ENCODE assay signal across 10 cellular contexts in genomic region chr2:225400060-225400511, GRCh38. TPM values are rescaled to one million over a fixed set of nuclear protein-coding genes. Genes with fewer than 3 reads are reported as not detected.
A peak's percentile ranks its signal among the peaks of the same experiment; 100 is the strongest.
DNase-seq lines count a peak whose midpoint lies in the region; ATAC-seq and TF ChIP-seq lines count a peak whose summit lies in the region.
"Had no signal": no experiment of that assay in that cellular context is flagged by ENCODE, and none has a peak within 500 bp of the region (broad histone marks: within the 10 kb centered on the region; RNA-seq: fewer than 3 reads in every experiment).

No MANE protein-coding gene starts in this region.

- no CpG with 5 or more reads among the region's 8 CpGs for WGBS in mesendoderm (ENCODE audit: extremely low coverage, insufficient coverage, low lambda C conversion rate)

- no peak overlapping the region for H2BK120ac ChIP-seq in mesendoderm (ENCODE audit: low read depth, low read length)

- no peak overlapping the region for H3K4me2 ChIP-seq in mesendoderm (ENCODE audit: low read length)

- CTCF ChIA-PET in GM10248 (lab: Yijun Ruan, JAX) = interaction anchor here (1.3 kb wide), 1 partner anchor 8 kb away, joined by 4 read pairs; no protein-coding TSS in a partner anchor

- no peak overlapping the region for H2AK5ac ChIP-seq in mesendoderm (ENCODE audit: low read length)

- H3K27me3 ChIP-seq in mesendoderm (ENCODE audit: insufficient read depth, low read length, poor library complexity) = no peaks in the 10 kb centered on the region
- H3K27me3 ChIP-seq: SJSA1 had no signal

- H3K18ac ChIP-seq in mesendoderm (ENCODE audit: low read length) = no peak overlapping the region

- H3K36me3 ChIP-seq in mesendoderm (ENCODE audit: control insufficient read depth, insufficient read depth, low read length) = no peaks in the 10 kb centered on the region
- H3K36me3 ChIP-seq: SJSA1 had no signal

- no peak for ATAC-seq in GM18867 (IDR thresholded peaks at IDR 0.05; ENCODE audit: unreplicated experiment)
- ATAC-seq in GM21619 (IDR thresholded peaks at IDR 0.05; ENCODE audit: unreplicated experiment) = no peak

- H3K4ac ChIP-seq in mesendoderm (ENCODE audit: low read depth, low read length) = no peak overlapping the region

- H3K9ac ChIP-seq in mesendoderm (ENCODE audit: low read length) = no peak overlapping the region

- H3K23ac ChIP-seq in mesendoderm (ENCODE audit: low read length) = no peak overlapping the region

- no peak overlapping the region for H4K8ac ChIP-seq in mesendoderm (ENCODE audit: low read depth, low read length)

- no peaks in the 10 kb centered on the region for H3K27me3 Mint-ChIP-seq in brain

- H3K4me1 Mint-ChIP-seq in brain = peaks cover 59% of the 10 kb centered on the region

- peak; percentile 74 to 86 for DNase-seq in NCI-H2081 (lab: John Stamatoyannopoulos, UW)
- no peak for DNase-seq in NCI-H2081 treated with DMSO at 0.1 percent for 48 hours (lab: John Stamatoyannopoulos, UW)
- peak; percentile 78 for DNase-seq in NCI-H2227 (lab: John Stamatoyannopoulos, UW; ENCODE audit: unreplicated experiment)
- DNase-seq in mesendoderm = peak; percentile 80
- DNase-seq in GM10248 (ENCODE audit: extremely low spot score) = no peak
- DNase-seq: naive B cell had no signal

- POLR2A ChIA-PET in GM10248 (lab: Yijun Ruan, JAX) = no interaction called here

- H3K79me2 ChIP-seq in mesendoderm (ENCODE audit: control insufficient read depth, insufficient read depth, low read length) = no peaks in the 10 kb centered on the region

- H3K4me3 Mint-ChIP-seq in brain = peak overlapping the region; percentile 71 to 89 (median 87)
- H3K4me3 Mint-ChIP-seq: naive B cell had no signal

- no peaks in the 10 kb centered on the region for H3K9me3 Mint-ChIP-seq in brain
- H3K9me3 Mint-ChIP-seq: naive B cell had no signal

- no peak overlapping the region for H4K5ac ChIP-seq in mesendoderm (ENCODE audit: low read length)

- no peaks in the 10 kb centered on the region for H3K36me3 Mint-ChIP-seq in brain
- H3K36me3 Mint-ChIP-seq: naive B cell had no signal

- H3K4me3 ChIP-seq in mesendoderm (ENCODE audit: low read length) = no peak overlapping the region
- H3K4me3 ChIP-seq: SJSA1 had no signal

- no peak overlapping the region for H2BK5ac ChIP-seq in mesendoderm (ENCODE audit: low read length)

- H3K56ac ChIP-seq in mesendoderm (ENCODE audit: low read length) = no peak overlapping the region

- no peak for TF ChIP-seq CTCF in brain (conservative IDR thresholded peaks at IDR 0.05)
- TF ChIP-seq CTCF in GM10248 (IDR thresholded peaks at IDR 0.05; ENCODE audit: control extremely low read depth, extremely low read depth, low read depth, missing control alignments) = no peak

- H3K4me1 ChIP-seq in mesendoderm (ENCODE audit: control insufficient read depth, low read depth, low read length) = no peaks in the 10 kb centered on the region
- H3K4me1 ChIP-seq: SJSA1 had no signal

- H3K27ac ChIP-seq in mesendoderm (ENCODE audit: low read depth, low read length) = no peak overlapping the region
- H3K27ac ChIP-seq: SJSA1 had no signal

- no peak overlapping the region for H2BK15ac ChIP-seq in mesendoderm (replicated peaks; ENCODE audit: low read depth)

- peak overlapping the region; percentile 91 to 100 (median 98) for H3K27ac Mint-ChIP-seq in brain
- H3K27ac Mint-ChIP-seq: naive B cell had no signal

- no peaks in the 10 kb centered on the region for H3K79me1 ChIP-seq in mesendoderm (ENCODE audit: low read length)

RNA-seq across cellular contexts. Expression of gene NYAP2, which starts 0.6 kb away (rescaled TPM):
- polyA plus RNA-seq in brain (ENCODE audit: insufficient read depth, low read depth, low replicate concordance) = 0.20 TPM
- polyA plus RNA-seq in mesendoderm (2013, experiment 1 of 2) = not detected
- polyA plus RNA-seq in mesendoderm (2013, experiment 2 of 2) = not detected

Comparison
In these comparisons a context has a peak if more than half of its experiments do, and no peak if none do; other contexts are left out.
1. DNase-seq: peak in NCI-H2081 (2 of 2), NCI-H2227 (single experiment) and mesendoderm (single experiment); none in NCI-H2081 treated with DMSO at 0.1 percent for 48 hours (single experiment) and GM10248 (single experiment).